1 cellular context compared by ENCODE assay signal in the genomic region with DNA sequence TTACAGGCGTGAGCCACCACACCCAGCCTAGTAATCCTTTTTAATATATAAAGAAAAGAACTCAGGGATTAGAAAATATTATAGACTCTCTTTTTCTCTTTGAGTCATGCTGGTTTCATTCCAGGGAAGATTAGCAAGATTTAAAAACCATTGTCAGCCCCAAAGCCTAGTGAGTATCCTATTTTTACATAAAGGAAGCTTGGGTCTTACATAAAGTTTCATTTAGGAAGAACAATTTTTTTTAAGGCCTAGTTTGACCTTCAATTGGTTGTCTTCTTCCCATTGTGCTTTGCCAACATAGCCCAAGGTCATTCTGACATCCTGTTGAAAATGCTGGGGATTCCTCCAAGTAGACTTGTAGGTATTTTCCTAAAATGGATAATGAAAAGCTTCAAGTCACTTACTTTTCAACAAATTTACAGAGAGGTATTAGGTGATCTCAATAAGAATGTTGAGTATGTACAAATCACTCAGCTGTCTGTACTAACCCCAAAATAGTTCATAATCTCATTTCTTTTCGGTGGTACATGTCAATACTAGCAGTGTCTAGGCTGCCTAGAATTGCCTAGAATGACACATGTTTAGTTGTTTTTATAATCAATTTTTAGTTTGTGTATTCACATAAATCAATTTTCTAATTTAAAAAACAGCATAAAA.
TF ChIP-seq lines count a peak whose summit lies in the region.

No MANE protein-coding gene starts in this region.

TF ChIP-seq in K562, 482 proteins besides CTCF, POLR2A, EP300 and RAD21:
- TF ChIP-seq ESRRA (IDR thresholded peaks at IDR 0.05; ENCODE audit: borderline replicate concordance, low read depth) (peak; percentile 83), DIDO1 (tag; IDR thresholded peaks at IDR 0.05; ENCODE audit: low read depth) (no peak)
- TF ChIP-seq, protein P1, sequence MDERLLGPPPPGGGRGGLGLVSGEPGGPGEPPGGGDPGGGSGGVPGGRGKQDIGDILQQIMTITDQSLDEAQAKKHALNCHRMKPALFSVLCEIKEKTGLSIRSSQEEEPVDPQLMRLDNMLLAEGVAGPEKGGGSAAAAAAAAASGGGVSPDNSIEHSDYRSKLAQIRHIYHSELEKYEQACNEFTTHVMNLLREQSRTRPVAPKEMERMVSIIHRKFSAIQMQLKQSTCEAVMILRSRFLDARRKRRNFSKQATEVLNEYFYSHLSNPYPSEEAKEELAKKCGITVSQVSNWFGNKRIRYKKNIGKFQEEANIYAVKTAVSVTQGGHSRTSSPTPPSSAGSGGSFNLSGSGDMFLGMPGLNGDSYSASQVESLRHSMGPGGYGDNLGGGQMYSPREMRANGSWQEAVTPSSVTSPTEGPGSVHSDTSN (CRISPR knock-in tag; IDR thresholded peaks at IDR 0.05; ENCODE audit: low read depth) = no peak
- TF ChIP-seq, protein P1 (tag; conservative IDR thresholded peaks at IDR 0.05; ENCODE audit: low read depth) = peak; percentile 27; the same call in 1 of the 2 replicates
